In the genomic region with DNA sequence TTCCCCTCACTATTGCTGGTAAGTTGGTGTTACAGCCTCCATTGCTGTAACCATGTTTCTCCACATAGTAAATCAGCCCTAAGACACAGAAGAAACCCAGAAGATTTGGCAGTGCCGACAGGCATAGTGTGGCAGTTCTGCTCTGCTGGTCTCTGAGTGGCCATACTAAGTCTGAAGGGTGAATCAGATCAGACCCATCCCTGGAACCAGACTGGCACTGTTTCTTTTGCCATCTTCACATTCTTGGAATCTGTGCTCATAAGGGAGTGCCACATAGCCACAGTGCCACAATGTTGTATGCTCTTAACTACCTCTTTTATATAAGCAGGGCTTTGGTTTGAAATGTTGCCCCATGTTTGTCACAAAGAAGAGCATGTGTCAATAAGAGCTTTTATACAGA, we compare ENCODE assay signal across 16 cellular contexts.
DNase-seq lines count a peak whose midpoint lies in the region; ATAC-seq and TF ChIP-seq lines count a peak whose summit lies in the region.
"Had no signal": no experiment of that assay in that cellular context is flagged by ENCODE, and none has a peak within 500 bp of the region (broad histone marks: within the 10 kb centered on the region; RNA-seq: fewer than 3 reads in every experiment).

No MANE protein-coding gene starts in this region.

- no peak overlapping the region for H3K4me3 Mint-ChIP-seq in T-helper 2 cell treated with Interferon-gamma antibody and Interleukin-4, amounts not matched to agents 5 μg/mL and 100 μg/mL, for 36 hours
- no peak overlapping the region for H3K4me3 Mint-ChIP-seq in CD4-positive, alpha-beta memory T cell

- H3K36me3 ChIP-seq in esophagus muscularis mucosa = peaks cover 13 to 66% (median 52%) of the 10 kb centered on the region in 4 donors
- H3K36me3 ChIP-seq in suprapubic skin = peaks cover 8% of the 10 kb centered on the region
- no peaks in the 10 kb centered on the region for H3K36me3 ChIP-seq in CD4-positive, alpha-beta memory T cell (ENCODE audit: insufficient read depth, low read length)
- H3K36me3 ChIP-seq: pancreas had no signal

- no peaks in the 10 kb centered on the region for H3K9me3 ChIP-seq in esophagus muscularis mucosa
- no peaks in the 10 kb centered on the region for H3K9me3 ChIP-seq in suprapubic skin
- H3K9me3 ChIP-seq in CD4-positive, alpha-beta memory T cell (ENCODE audit: control insufficient read depth in 1 of 2, low read length in 2 of 2) = no peaks in the 10 kb centered on the region
- H3K9me3 ChIP-seq: Caco-2, pancreas, SK-N-SH had no signal

- POLR2A ChIA-PET in CD4-positive, alpha-beta memory T cell (lab: Charles Lee; ENCODE audit: partially characterized antibody) = no interaction called here

- peak overlapping the region; percentile 84 to 90 (median 87) for H3K27ac ChIP-seq in esophagus muscularis mucosa (replicated peaks in 1 of 4)
- H3K27ac ChIP-seq in suprapubic skin = peak overlapping the region; percentile 28
- H3K27ac ChIP-seq in CD4-positive, alpha-beta memory T cell (ENCODE audit: low read depth, low read length) = no peak overlapping the region
- H3K27ac ChIP-seq: pancreas had no signal

- H3K27me3 ChIP-seq in esophagus muscularis mucosa (no peaks in the 10 kb centered on the region), suprapubic skin (no peaks in the 10 kb centered on the region)
- H3K27me3 ChIP-seq in CD4-positive, alpha-beta memory T cell (ENCODE audit: insufficient read depth, low read length) = peaks cover 8% of the 10 kb centered on the region
- H3K27me3 ChIP-seq: pancreas had no signal

- DNase-seq in esophagus muscularis mucosa (ENCODE audit: extremely low spot score) = no peak
- no peak for DNase-seq in suprapubic skin (ENCODE audit: low spot score in 2 of 2)
- DNase-seq in T-helper 2 cell treated with Interferon-gamma antibody and Interleukin-4, amounts not matched to agents 5 μg/mL and 100 μg/mL, for 36 hours (ENCODE audit: low spot score) = no peak
- no peak for DNase-seq in ecto neural progenitor cell (ENCODE audit: low spot score)
- DNase-seq in CD4-positive, alpha-beta memory T cell = no peak
- no peak for DNase-seq in NCI-H146 treated with DMSO at 0.1 percent for 48 hours (lab: John Stamatoyannopoulos, UW; ENCODE audit: unreplicated experiment)
- DNase-seq: activated CD4-positive, alpha-beta T cell treated with anti-CD3 and anti-CD28 coated beads for 4 hours; activated gamma-delta T cell; MM.1S; NCI-H524 treated with DMSO at 0.1 percent for 48 hours; pancreas; SK-N-SH had no signal

- H3K27ac Mint-ChIP-seq in T-helper 2 cell treated with Interferon-gamma antibody and Interleukin-4, amounts not matched to agents 5 μg/mL and 100 μg/mL, for 36 hours = no peak overlapping the region
- no peak overlapping the region for H3K27ac Mint-ChIP-seq in CD4-positive, alpha-beta memory T cell

- H3K27me3 Mint-ChIP-seq in T-helper 2 cell treated with Interferon-gamma antibody and Interleukin-4, amounts not matched to agents 5 μg/mL and 100 μg/mL, for 36 hours (ENCODE audit: low read depth) = peaks cover 25% of the 10 kb centered on the region
- H3K27me3 Mint-ChIP-seq in CD4-positive, alpha-beta memory T cell = peaks cover 30 to 31% of the 10 kb centered on the region in 2 donors

- peak; percentile 2 for ATAC-seq in GM19324 (IDR thresholded peaks at IDR 0.05; ENCODE audit: low FRiP score, unreplicated experiment)
- peak; percentile 11 for ATAC-seq in HG03135 (IDR thresholded peaks at IDR 0.05; ENCODE audit: unreplicated experiment)

- CTCF ChIA-PET in CD4-positive, alpha-beta memory T cell (lab: Charles Lee; ENCODE audit: partially characterized antibody) = no interaction called here

- TF ChIP-seq CTCF in esophagus muscularis mucosa (IDR thresholded peaks at IDR 0.05) (no peak), suprapubic skin (IDR thresholded peaks at IDR 0.05) (no peak)

- H3K9me3 Mint-ChIP-seq in T-helper 2 cell treated with Interferon-gamma antibody and Interleukin-4, amounts not matched to agents 5 μg/mL and 100 μg/mL, for 36 hours = no peaks in the 10 kb centered on the region
- peaks cover 0 to 4% (median 0%) of the 10 kb centered on the region in 8 donors for H3K9me3 Mint-ChIP-seq in CD4-positive, alpha-beta memory T cell

- no peak for TF ChIP-seq POLR2A in esophagus muscularis mucosa (IDR thresholded peaks at IDR 0.05; ENCODE audit: low read depth)
- TF ChIP-seq POLR2A in suprapubic skin (IDR thresholded peaks at IDR 0.05) = no peak

- H3K36me3 Mint-ChIP-seq in T-helper 2 cell treated with Interferon-gamma antibody and Interleukin-4, amounts not matched to agents 5 μg/mL and 100 μg/mL, for 36 hours (ENCODE audit: low read depth) = peaks cover 12% of the 10 kb centered on the region
- H3K36me3 Mint-ChIP-seq in CD4-positive, alpha-beta memory T cell = no peaks in the 10 kb centered on the region

- 50% methylated on average over 1 of the region's 1 CpG for WGBS in esophagus muscularis mucosa
- WGBS in suprapubic skin = 100% methylated on average over 1 of the region's 1 CpG

- H3K4me1 Mint-ChIP-seq in T-helper 2 cell treated with Interferon-gamma antibody and Interleukin-4, amounts not matched to agents 5 μg/mL and 100 μg/mL, for 36 hours (ENCODE audit: low read depth) = peaks cover 17% of the 10 kb centered on the region
- peaks cover 2 to 9% (median 7%) of the 10 kb centered on the region in 4 donors for H3K4me1 Mint-ChIP-seq in CD4-positive, alpha-beta memory T cell

- intact Hi-C loops in esophagus muscularis mucosa (cut with DNase I) = no loop called here
- intact Hi-C loops in CD4-positive, alpha-beta memory T cell (cut with micrococcal nuclease) = no loop called here

- H3K4me1 ChIP-seq in esophagus muscularis mucosa (peaks cover 71 to 100% (median 98%) of the 10 kb centered on the region in 4 donors), suprapubic skin (peaks cover 44% of the 10 kb centered on the region)
- H3K4me1 ChIP-seq in CD4-positive, alpha-beta memory T cell (ENCODE audit: insufficient read depth, low read length) = no peaks in the 10 kb centered on the region

- TF ChIP-seq EP300 in esophagus muscularis mucosa (IDR thresholded peaks at IDR 0.05) = no peak
- no peak for TF ChIP-seq EP300 in suprapubic skin (IDR thresholded peaks at IDR 0.05)

- H3K4me3 ChIP-seq in esophagus muscularis mucosa (no peak overlapping the region), suprapubic skin (no peak overlapping the region)
- no peak overlapping the region for H3K4me3 ChIP-seq in CD4-positive, alpha-beta memory T cell (ENCODE audit: low read length in 2 of 2)
- H3K4me3 ChIP-seq: lung, pancreas had no signal
